Comparison of ENCODE assay signal across 13 cellular contexts in the genomic region with DNA sequence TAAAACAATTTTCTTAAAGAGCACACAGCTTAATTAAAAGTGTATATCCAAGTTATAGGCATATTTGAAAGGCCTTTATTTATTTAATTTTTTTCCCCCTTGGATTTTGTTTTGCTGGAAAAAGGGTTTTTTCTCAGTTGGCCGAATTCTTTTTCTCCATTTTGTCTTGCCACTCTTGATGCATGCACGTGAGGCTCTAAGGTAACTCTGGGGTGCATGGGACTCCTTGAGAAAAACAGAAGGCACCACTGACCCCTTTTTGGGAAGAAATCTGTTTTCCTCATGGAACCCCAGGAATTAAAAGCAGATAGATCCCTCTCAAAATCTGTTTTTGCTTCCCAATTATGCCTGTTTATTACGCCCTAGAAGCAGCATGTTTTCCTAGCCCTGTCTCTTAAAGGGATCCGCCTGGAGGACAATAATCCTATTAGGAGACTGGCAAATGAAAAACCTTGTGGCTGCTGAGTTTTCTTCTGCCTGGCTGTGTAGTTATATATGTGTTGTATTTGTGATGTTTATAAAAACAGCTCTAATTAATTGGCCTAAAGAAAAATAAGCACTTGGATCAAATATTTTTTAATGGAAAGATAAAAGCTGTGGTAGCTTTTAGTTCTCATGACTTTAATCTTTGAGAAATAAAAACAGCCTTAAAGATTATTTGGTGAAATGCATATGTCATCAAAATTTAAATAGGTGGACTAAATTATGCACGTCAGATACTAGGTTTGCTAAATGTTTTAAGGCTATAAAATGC.
DNase-seq lines count a peak whose midpoint lies in the region; ATAC-seq and TF ChIP-seq lines count a peak whose summit lies in the region.
"Had no signal": no experiment of that assay in that cellular context is flagged by ENCODE, and none has a peak within 500 bp of the region (broad histone marks: within the 10 kb centered on the region; RNA-seq: fewer than 3 reads in every experiment).

No MANE protein-coding gene starts in this region.

- no peaks in the 10 kb centered on the region for H3K4me1 ChIP-seq in left ventricle myocardium inferior
- peaks cover 22% of the 10 kb centered on the region for H3K4me1 ChIP-seq in OCI-LY1 (ENCODE audit: insufficient read depth, low read length, severe bottlenecking)
- H3K4me1 ChIP-seq in upper lobe of left lung = no peaks in the 10 kb centered on the region
- H3K4me1 ChIP-seq: tibial nerve had no signal

- peak overlapping the region; percentile 61 for H3K27ac Mint-ChIP-seq in endothelial cell (ENCODE audit: unreplicated experiment)
- peak overlapping the region; percentile 92 for H3K27ac Mint-ChIP-seq in type B pancreatic cell

- no peaks in the 10 kb centered on the region for H3K4me1 Mint-ChIP-seq in endothelial cell (ENCODE audit: unreplicated experiment)
- H3K4me1 Mint-ChIP-seq in type B pancreatic cell (ENCODE audit: unreplicated experiment) = peaks cover 8% of the 10 kb centered on the region

- TF ChIP-seq POLR2A in upper lobe of left lung (IDR thresholded peaks at IDR 0.05) = no peak

- no peak for TF ChIP-seq EP300 in upper lobe of left lung (IDR thresholded peaks at IDR 0.05)

- H3K9me3 Mint-ChIP-seq in endothelial cell (ENCODE audit: unreplicated experiment) = peaks cover 6% of the 10 kb centered on the region
- H3K9me3 Mint-ChIP-seq in type B pancreatic cell = peaks cover 7% of the 10 kb centered on the region

- TF ChIP-seq CTCF in left ventricle myocardium inferior (IDR thresholded peaks at IDR 0.05; ENCODE audit: borderline replicate concordance) = no peak
- TF ChIP-seq CTCF in OCI-LY1 (IDR thresholded peaks at IDR 0.05; ENCODE audit: low read length) = no peak
- TF ChIP-seq CTCF in endothelial cell (IDR thresholded peaks at IDR 0.05; ENCODE audit: unreplicated experiment) = no peak
- no peak for TF ChIP-seq CTCF in type B pancreatic cell (conservative IDR thresholded peaks at IDR 0.05)
- TF ChIP-seq CTCF in upper lobe of left lung (IDR thresholded peaks at IDR 0.05) = no peak

- H3K4me3 Mint-ChIP-seq in endothelial cell (ENCODE audit: unreplicated experiment) (peak overlapping the region; percentile 88), type B pancreatic cell (peak overlapping the region; percentile 92)

- ATAC-seq in left ventricle myocardium superior (no peak), upper lobe of left lung (ENCODE audit: low FRiP score in 2 of 2) (no peak), HG02678 (IDR thresholded peaks at IDR 0.05; ENCODE audit: unreplicated experiment) (no peak)

- no peaks in the 10 kb centered on the region for H4K20me1 ChIP-seq in OCI-LY1 (ENCODE audit: insufficient read depth, low read length)

- peaks cover 4% of the 10 kb centered on the region for H3K27me3 Mint-ChIP-seq in endothelial cell (ENCODE audit: unreplicated experiment)
- H3K27me3 Mint-ChIP-seq in type B pancreatic cell = no peaks in the 10 kb centered on the region

- H3K9ac ChIP-seq in OCI-LY1 (ENCODE audit: low read length) = peak overlapping the region; percentile 83

- H3K27ac ChIP-seq in left ventricle myocardium inferior (replicated peaks) (no peak overlapping the region), OCI-LY1 (ENCODE audit: low read depth, low read length, poor library complexity, severe bottlenecking) (peak overlapping the region; percentile 87), upper lobe of left lung (no peak overlapping the region)
- H3K27ac ChIP-seq: tibial nerve had no signal

- DNase-seq in left ventricle myocardium inferior (no peak), left ventricle myocardium superior (no peak), endothelial cell (ENCODE audit: low spot score) (no peak), type B pancreatic cell (ENCODE audit: extremely low spot score, unreplicated experiment) (no peak), upper lobe of left lung (no peak), EL (no peak)
- DNase-seq: activated CD8-positive, alpha-beta memory T cell treated with anti-CD3 and anti-CD28 coated beads, Interleukin-2, amount 50 U/mL, for 48 hours; anterior cingulate cortex; C1 segment of cervical spinal cord; hypothalamus had no signal

- H3K36me3 Mint-ChIP-seq in endothelial cell (ENCODE audit: low read depth, unreplicated experiment) (peaks cover 28% of the 10 kb centered on the region), type B pancreatic cell (peaks cover 36% of the 10 kb centered on the region)

- H3K9me2 ChIP-seq in OCI-LY1 (ENCODE audit: low read depth, low read length) = no peaks in the 10 kb centered on the region

- H3K36me3 ChIP-seq in left ventricle myocardium inferior (no peaks in the 10 kb centered on the region), OCI-LY1 (ENCODE audit: insufficient read depth, low read length) (peaks cover 56% of the 10 kb centered on the region), upper lobe of left lung (no peaks in the 10 kb centered on the region)
- H3K36me3 ChIP-seq: tibial nerve had no signal

- WGBS in upper lobe of left lung, 2 donors = 80 to 84% methylated on average over 5 of the region's 5 CpGs

- H3K9me3 ChIP-seq in left ventricle myocardium inferior (replicated peaks) = peaks cover 46% of the 10 kb centered on the region
- H3K9me3 ChIP-seq in OCI-LY1 (ENCODE audit: low read length) = peaks cover 21% of the 10 kb centered on the region
- peaks cover 0 to 21% (median 2%) of the 10 kb centered on the region in 4 donors for H3K9me3 ChIP-seq in upper lobe of left lung

- peaks cover 31% of the 10 kb centered on the region for H3K79me2 ChIP-seq in OCI-LY1 (ENCODE audit: insufficient read depth, low read length)

- H3K4me2 ChIP-seq in OCI-LY1 (ENCODE audit: low read length) = peak overlapping the region; percentile 68

- intact Hi-C loops in left ventricle myocardium inferior (cut with micrococcal nuclease) (no loop called here), left ventricle myocardium superior (cut with micrococcal nuclease) (no loop called here)

- H3K4me3 ChIP-seq in left ventricle myocardium inferior (peak overlapping the region; percentile 46), OCI-LY1 (ENCODE audit: low read depth, low read length, poor library complexity, severe bottlenecking) (peak overlapping the region; percentile 78), upper lobe of left lung (no peak overlapping the region)
- H3K4me3 ChIP-seq: tibial nerve had no signal

- H3F3A ChIP-seq in OCI-LY1 (ENCODE audit: insufficient read depth, low read length) = no peaks in the 10 kb centered on the region

- H3K27me3 ChIP-seq in left ventricle myocardium inferior (ENCODE audit: low read depth) = no peaks in the 10 kb centered on the region
- H3K27me3 ChIP-seq in OCI-LY1 (ENCODE audit: insufficient read depth, low read length) = no peaks in the 10 kb centered on the region
- H3K27me3 ChIP-seq in upper lobe of left lung = no peaks in the 10 kb centered on the region
- H3K27me3 ChIP-seq: tibial nerve had no signal

- H2AFZ ChIP-seq in OCI-LY1 (ENCODE audit: low read length) = no peak overlapping the region

Comparison
In these comparisons a context has a peak if more than half of its experiments do, and no peak if none do; other contexts are left out.
1. H3K4me3 ChIP-seq: peak in left ventricle myocardium inferior (single experiment) and OCI-LY1 (single experiment); none in upper lobe of left lung (0 of 4).